In genomic region chr3:184354121-184354728, GRCh38 we compare ENCODE assay signal across 8 cellular contexts. TPM values are rescaled to one million over a fixed set of nuclear protein-coding genes. Genes with fewer than 3 reads are reported as not detected.
DNase-seq lines count a peak whose midpoint lies in the region; ATAC-seq, FAIRE-seq and TF ChIP-seq lines count a peak whose summit lies in the region.

No MANE protein-coding gene starts in this region.

- no peak overlapping the region for H3K4me3 Mint-ChIP-seq in activated CD4-positive, alpha-beta T cell treated with anti-CD3 and anti-CD28 coated beads for 36 hours
- H3K4me3 Mint-ChIP-seq in naive B cell: peak overlapping the region in 1 of 8 donors; percentile 29

- TF ChIP-seq CTCF in D721Med (IDR thresholded peaks at IDR 0.05; ENCODE audit: insufficient read depth, missing control alignments) (peak; percentile 62), thoracic aorta (IDR thresholded peaks at IDR 0.05) (peak; percentile 75)

- POLR2A ChIA-PET in activated CD4-positive, alpha-beta T cell treated with anti-CD3 and anti-CD28 coated beads for 36 hours (lab: Charles Lee): interaction anchor here (0.6 kb wide), 1 partner anchor 369 kb away, joined by 3 read pairs; no protein-coding TSS in a partner anchor

- ATAC-seq in activated CD4-positive, alpha-beta T cell treated with anti-CD3 and anti-CD28 coated beads for 36 hours: peak; percentile 78
- ATAC-seq in naive B cell (ENCODE audit: low read depth in 2 of 2) (peak; percentile 81 to 86), thoracic aorta (ENCODE audit: insufficient number of reproducible peaks, low FRiP score, low read depth) (no peak), GM21381 (IDR thresholded peaks at IDR 0.05; ENCODE audit: unreplicated experiment) (no peak), GM19351 (IDR thresholded peaks at IDR 0.05; ENCODE audit: unreplicated experiment) (no peak)

- FAIRE-seq in D721Med (lab: Jason Lieb, UNC): no peak

- intact Hi-C loops in activated CD4-positive, alpha-beta T cell treated with anti-CD3 and anti-CD28 coated beads for 36 hours (cut with DNase I, micrococcal nuclease): no loop called here

- no peak overlapping the region for H3K4me3 ChIP-seq in thoracic aorta

- H3K4me1 Mint-ChIP-seq in activated CD4-positive, alpha-beta T cell treated with anti-CD3 and anti-CD28 coated beads for 36 hours: no peaks in the 10 kb centered on the region
- no peaks in the 10 kb centered on the region for H3K4me1 Mint-ChIP-seq in naive B cell

- H3K27ac ChIP-seq in thoracic aorta: no peak overlapping the region

- H3K27me3 ChIP-seq in thoracic aorta (replicated peaks; ENCODE audit: insufficient read depth): no peaks in the 10 kb centered on the region

- H3K9me3 ChIP-seq in thoracic aorta: no peaks in the 10 kb centered on the region

- H3K4me1 ChIP-seq in thoracic aorta (ENCODE audit: control insufficient read depth in 1 of 2, low read depth in 2 of 2): no peaks in the 10 kb centered on the region

- H3K27me3 Mint-ChIP-seq in activated CD4-positive, alpha-beta T cell treated with anti-CD3 and anti-CD28 coated beads for 36 hours: no peaks in the 10 kb centered on the region
- no peaks in the 10 kb centered on the region for H3K27me3 Mint-ChIP-seq in naive B cell

- no peak overlapping the region for H3K27ac Mint-ChIP-seq in activated CD4-positive, alpha-beta T cell treated with anti-CD3 and anti-CD28 coated beads for 36 hours
- H3K27ac Mint-ChIP-seq in naive B cell: peak overlapping the region in 1 of 6 donors; percentile 59

- H3K36me3 Mint-ChIP-seq in activated CD4-positive, alpha-beta T cell treated with anti-CD3 and anti-CD28 coated beads for 36 hours (ENCODE audit: low read depth): peaks cover 4% of the 10 kb centered on the region
- H3K36me3 Mint-ChIP-seq in naive B cell: no peaks in the 10 kb centered on the region

- peaks cover 11% of the 10 kb centered on the region for H3K36me3 ChIP-seq in thoracic aorta

- no peaks in the 10 kb centered on the region for H3K9me3 Mint-ChIP-seq in activated CD4-positive, alpha-beta T cell treated with anti-CD3 and anti-CD28 coated beads for 36 hours (ENCODE audit: low read depth)
- no peaks in the 10 kb centered on the region for H3K9me3 Mint-ChIP-seq in naive B cell

- CTCF ChIA-PET in activated CD4-positive, alpha-beta T cell treated with anti-CD3 and anti-CD28 coated beads for 36 hours (lab: Charles Lee): interaction anchor here (0.6 to 2.5 kb wide), 9 partner anchors 8 to 186 kb away, joined by 3 to 9 read pairs (median 3); no protein-coding TSS in a partner anchor

- DNase-seq in D721Med (ENCODE audit: insufficient read length, low spot score) (peak; percentile 81), HK-2 (ENCODE audit: unreplicated experiment) (peak; percentile 43), naive B cell (peak; percentile 45), thoracic aorta (ENCODE audit: low spot score) (no peak)
- peak; percentile 82 for DNase-seq in activated CD4-positive, alpha-beta T cell treated with anti-CD3 and anti-CD28 coated beads for 36 hours
- peak; percentile 49 for DNase-seq in effector CD4-positive, alpha-beta T cell

RNA-seq across cellular contexts. Expression of gene CLCN2, which starts 7.2 kb away (rescaled TPM):
- total RNA-seq in activated CD4-positive, alpha-beta T cell treated with anti-CD3 and anti-CD28 coated beads for 36 hours: 1 to 10 TPM; 4.6 to 4.7 TPM
- polyA plus RNA-seq in naive B cell (ENCODE audit: low read depth in 6 of 6): 1 to 10 TPM in 3 of 6 donors, under 1 TPM in 1, not detected in 2; 0.35 to 1.8 (median 1.3) TPM
- total RNA-seq in thoracic aorta: 1 to 10 TPM; 4.3 to 8.0 TPM

RNA-seq across cellular contexts. Expression of gene POLR2H, which starts 7.3 kb away (rescaled TPM):
- total RNA-seq in activated CD4-positive, alpha-beta T cell treated with anti-CD3 and anti-CD28 coated beads for 36 hours: 100 to 1,000 TPM; 130 to 143 TPM
- polyA plus RNA-seq in naive B cell (ENCODE audit: low read depth in 6 of 6): 10 to 100 TPM; 34.4 to 61.0 (median 49.1) TPM
- total RNA-seq in thoracic aorta: 10 to 100 TPM; 49.5 to 53.7 TPM

RNA-seq across cellular contexts. Expression of gene FAM131A, which starts 16.8 kb away (rescaled TPM):
- 1 to 10 TPM; 3.7 to 4.5 TPM for total RNA-seq in activated CD4-positive, alpha-beta T cell treated with anti-CD3 and anti-CD28 coated beads for 36 hours
- 1 to 10 TPM; 3.6 to 8.5 (median 4.1) TPM for polyA plus RNA-seq in naive B cell (ENCODE audit: low read depth in 6 of 6)
- 10 to 100 TPM; 55.4 to 91.8 TPM for total RNA-seq in thoracic aorta

RNA-seq across cellular contexts. Expression of gene THPO, which starts 23.8 kb away (rescaled TPM):
- not detected for total RNA-seq in activated CD4-positive, alpha-beta T cell treated with anti-CD3 and anti-CD28 coated beads for 36 hours
- polyA plus RNA-seq in naive B cell (ENCODE audit: low read depth in 6 of 6): not detected
- total RNA-seq in thoracic aorta: 1 to 10 TPM in 1 of 2 donors, not detected in 1; 1.1 TPM

RNA-seq across cellular contexts. Expression of gene CHRD, which starts 25.6 kb away (rescaled TPM):
- under 1 TPM in 1 of 2 experiments, not detected in 1; 0.23 TPM for total RNA-seq in activated CD4-positive, alpha-beta T cell treated with anti-CD3 and anti-CD28 coated beads for 36 hours
- polyA plus RNA-seq in naive B cell (ENCODE audit: low read depth in 6 of 6): not detected
- total RNA-seq in thoracic aorta: 10 to 100 TPM; 19.5 to 21.7 TPM

Comparison
In these comparisons a context has a peak if more than half of its experiments do, and no peak if none do; other contexts are left out.
1. ATAC-seq: peak in activated CD4-positive, alpha-beta T cell treated with anti-CD3 and anti-CD28 coated beads for 36 hours (single experiment) and naive B cell (2 of 2); none in thoracic aorta (single experiment), GM21381 (single experiment) and GM19351 (single experiment).
2. RNA of gene FAM131A, which starts 16.8 kb away (total RNA-seq): 55.4 to 91.8 TPM in thoracic aorta; 3.7 to 4.5 TPM in activated CD4-positive, alpha-beta T cell treated with anti-CD3 and anti-CD28 coated beads for 36 hours; every median in the first group is over 10 times any median in the second.